In genomic region chr11:67699521-67699920, GRCh38 we compare ENCODE assay signal across 43 cellular contexts. TPM values are rescaled to one million over a fixed set of nuclear protein-coding genes. Genes with fewer than 3 reads are reported as not detected.
DNase-seq lines count a peak whose midpoint lies in the region; ATAC-seq, FAIRE-seq and TF ChIP-seq lines count a peak whose summit lies in the region.
"Had no signal": no experiment of that assay in that cellular context is flagged by ENCODE, and none has a peak within 500 bp of the region (broad histone marks: within the 10 kb centered on the region; RNA-seq: fewer than 3 reads in every experiment).

No MANE protein-coding gene starts in this region.

- POLR2A ChIA-PET in MCF 10A (lab: Yijun Ruan, JAX) (no interaction called here), RWPE1 (lab: Yijun Ruan, JAX; ENCODE audit: low non-redundant PET) (no interaction called here), SK-N-SH (lab: Yijun Ruan, JAX) (no interaction called here)
- POLR2A ChIA-PET in activated CD8-positive, alpha-beta T cell treated with anti-CD3 and anti-CD28 coated beads for 36 hours (lab: Charles Lee): no interaction called here

- H3K36me3 Mint-ChIP-seq in MCF 10A (ENCODE audit: insufficient read depth, unreplicated experiment): no peaks in the 10 kb centered on the region
- H3K36me3 Mint-ChIP-seq in activated CD8-positive, alpha-beta T cell treated with anti-CD3 and anti-CD28 coated beads for 36 hours (ENCODE audit: low read depth): no peaks in the 10 kb centered on the region
- no peaks in the 10 kb centered on the region for H3K36me3 Mint-ChIP-seq in T-helper 2 cell treated with Interferon-gamma antibody and Interleukin-4, amounts not matched to agents 5 μg/mL and 100 μg/mL, for 36 hours (ENCODE audit: low read depth)
- H3K36me3 Mint-ChIP-seq: activated naive CD4-positive, alpha-beta T cell treated with anti-CD3 and anti-CD28 coated beads, Interleukin-2, amount 10 ng/mL, durations not matched to agents 7 days and 5 days; CD4-positive, CD25-positive, alpha-beta regulatory T cell; naive thymus-derived CD4-positive, alpha-beta T cell had no signal

- H3K4me1 ChIP-seq in breast epithelium: no peaks in the 10 kb centered on the region
- no peaks in the 10 kb centered on the region for H3K4me1 ChIP-seq in small intestine (ENCODE audit: control insufficient read depth in 2 of 2, insufficient read depth in 1 of 2, low read depth in 1 of 2, low read length in 1 of 2)
- no peaks in the 10 kb centered on the region for H3K4me1 ChIP-seq in SK-N-SH (ENCODE audit: control insufficient read depth in 1 of 2, insufficient read depth in 2 of 2, low read depth in 1 of 2, low read length in 1 of 2)
- H3K4me1 ChIP-seq: colonic mucosa, heart right ventricle, right atrium auricular region, spleen, uterus had no signal

- no peaks in the 10 kb centered on the region for H4K20me1 ChIP-seq in SK-N-SH (ENCODE audit: insufficient read depth)

- H3K9ac ChIP-seq in SK-N-SH: no peak overlapping the region

- no peaks in the 10 kb centered on the region for H3K27me3 Mint-ChIP-seq in MCF 10A (ENCODE audit: insufficient read depth, unreplicated experiment)
- H3K27me3 Mint-ChIP-seq in activated CD8-positive, alpha-beta T cell treated with anti-CD3 and anti-CD28 coated beads for 36 hours: peaks cover 3% of the 10 kb centered on the region
- peaks cover 6% of the 10 kb centered on the region for H3K27me3 Mint-ChIP-seq in T-helper 2 cell treated with Interferon-gamma antibody and Interleukin-4, amounts not matched to agents 5 μg/mL and 100 μg/mL, for 36 hours (ENCODE audit: low read depth)

- no peak for TF ChIP-seq EP300 in SK-N-SH (IDR thresholded peaks at IDR 0.05; ENCODE audit: borderline replicate concordance in 1 of 2, low read depth in 1 of 2, low read length in 1 of 2)

- H3K27me3 ChIP-seq in breast epithelium: no peaks in the 10 kb centered on the region
- H3K27me3 ChIP-seq in small intestine (ENCODE audit: control insufficient read depth in 2 of 2, insufficient read depth in 2 of 2, low read length in 2 of 2): peaks cover 0 to 2% of the 10 kb centered on the region in 2 donors
- peaks cover 19% of the 10 kb centered on the region; the same call in 1 of the 2 replicates for H3K27me3 ChIP-seq in SK-N-SH (ENCODE audit: insufficient read depth)
- H3K27me3 ChIP-seq: cardiac muscle cell, colonic mucosa, neutrophil, right atrium auricular region had no signal

- peaks cover 35% of the 10 kb centered on the region for H3K4me1 Mint-ChIP-seq in MCF 10A (ENCODE audit: insufficient read depth, unreplicated experiment)
- no peaks in the 10 kb centered on the region for H3K4me1 Mint-ChIP-seq in activated CD8-positive, alpha-beta T cell treated with anti-CD3 and anti-CD28 coated beads for 36 hours (ENCODE audit: low read depth)
- H3K4me1 Mint-ChIP-seq in T-helper 2 cell treated with Interferon-gamma antibody and Interleukin-4, amounts not matched to agents 5 μg/mL and 100 μg/mL, for 36 hours (ENCODE audit: low read depth): no peaks in the 10 kb centered on the region
- H3K4me1 Mint-ChIP-seq: activated naive CD4-positive, alpha-beta T cell treated with anti-CD3 and anti-CD28 coated beads, Interleukin-2, amount 10 ng/mL, durations not matched to agents 7 days and 5 days; CD4-positive, CD25-positive, alpha-beta regulatory T cell; naive thymus-derived CD4-positive, alpha-beta T cell had no signal

- H3K27ac ChIP-seq in breast epithelium (no peak overlapping the region), RWPE1 (no peak overlapping the region), small intestine (ENCODE audit: low read depth in 1 of 2, low read length in 1 of 2) (no peak overlapping the region), SK-N-SH (ENCODE audit: low read depth in 2 of 2, low read length in 1 of 2) (no peak overlapping the region)
- H3K27ac ChIP-seq: cardiac muscle cell, colonic mucosa, heart right ventricle, HL-60, neutrophil, right atrium auricular region, spleen, stomach, uterus had no signal

- CTCF ChIA-PET in MCF 10A (lab: Yijun Ruan, JAX) (interaction anchor here (1.5 kb wide), 1 partner anchor 8 kb away, joined by 4 read pairs; no protein-coding TSS in a partner anchor), RWPE1 (lab: Yijun Ruan, JAX) (no interaction called here), SK-N-SH (lab: Yijun Ruan, JAX) (interaction anchor here (0.6 to 2.5 kb wide), 2 partner anchors 68 to 70 kb away, joined by 3 to 7 read pairs; partner anchors contain the start of gene NUDT8)
- CTCF ChIA-PET in activated CD8-positive, alpha-beta T cell treated with anti-CD3 and anti-CD28 coated beads for 36 hours (lab: Charles Lee): no interaction called here

- no peak overlapping the region for H3K4me2 ChIP-seq in SK-N-SH

- FAIRE-seq in small intestine (lab: Jason Lieb, UNC): no peak
- FAIRE-seq: GM18507, kidney had no signal

- no TSS peak for BruUV-seq in MCF 10A (replicated peaks; lab: Mats Ljungman, UMichigan)

- H3F3A ChIP-seq in SK-N-SH (replicated peaks; ENCODE audit: insufficient read depth): no peaks in the 10 kb centered on the region

- DNase-seq in MCF 10A (ENCODE audit: unreplicated experiment) (peak; percentile 66), breast epithelium (ENCODE audit: low spot score in 2 of 2) (no peak), RWPE1 (ENCODE audit: low spot score) (peak; percentile 28), dermis blood vessel endothelial cell (peak; percentile 48), small intestine (peak; percentile 25), SK-N-SH (no peak)
- no peak for DNase-seq in activated CD8-positive, alpha-beta T cell treated with anti-CD3 and anti-CD28 coated beads for 36 hours
- DNase-seq in T-helper 2 cell treated with Interferon-gamma antibody and Interleukin-4, amounts not matched to agents 5 μg/mL and 100 μg/mL, for 36 hours (ENCODE audit: low spot score): no peak
- DNase-seq: activated CD4-positive, alpha-beta T cell treated with anti-CD3 and anti-CD28 coated beads, Interleukin-2, amount 50 U/mL, for 4 hours; activated naive CD4-positive, alpha-beta T cell treated with anti-CD3 and anti-CD28 coated beads, Interleukin-2, amount 10 ng/mL, durations not matched to agents 7 days and 5 days; AML-193; amniotic stem cell; Calu3; CD4-positive, CD25-positive, alpha-beta regulatory T cell; colonic mucosa; DND-41; effector memory CD4-positive, alpha-beta T cell; erythroblast; foreskin melanocyte; H7; heart right ventricle; Kasumi-1; kidney; naive thymus-derived CD4-positive, alpha-beta T cell; NCI-H1048; NCI-H187; NCI-H2171; spleen; stimulated activated CD4-positive, alpha-beta T cell treated with anti-CD3 and anti-CD28 coated beads, Interleukin-2, amount 100 ng/mL, for 24 hours; stimulated activated CD8-positive, alpha-beta memory T cell treated with anti-CD3 and anti-CD28 coated beads, Interleukin-4, amount 100 ng/mL, for 48 hours; stomach; uterus had no signal

- no peak overlapping the region for H2AFZ ChIP-seq in SK-N-SH (ENCODE audit: low read depth)

- H3K27ac Mint-ChIP-seq in MCF 10A (ENCODE audit: low read depth, unreplicated experiment): peak overlapping the region; percentile 50
- no peak overlapping the region for H3K27ac Mint-ChIP-seq in activated CD8-positive, alpha-beta T cell treated with anti-CD3 and anti-CD28 coated beads for 36 hours
- H3K27ac Mint-ChIP-seq in T-helper 2 cell treated with Interferon-gamma antibody and Interleukin-4, amounts not matched to agents 5 μg/mL and 100 μg/mL, for 36 hours: no peak overlapping the region
- H3K27ac Mint-ChIP-seq: activated naive CD4-positive, alpha-beta T cell treated with anti-CD3 and anti-CD28 coated beads, Interleukin-2, amount 10 ng/mL, durations not matched to agents 7 days and 5 days; CD4-positive, CD25-positive, alpha-beta regulatory T cell; naive thymus-derived CD4-positive, alpha-beta T cell; T-helper 1 cell treated with Interleukin-12 subunit alpha and Interleukin-12 subunit beta and Interleukin-4 antibody, amounts not matched to agents 30 μg/mL and 1 μg/mL, for 36 hours had no signal

- no peak for TF ChIP-seq POLR2A in breast epithelium (IDR thresholded peaks at IDR 0.05)

- H3K4me3 ChIP-seq in breast epithelium (no peak overlapping the region), small intestine (ENCODE audit: low read depth in 1 of 2, low read length in 2 of 2) (no peak overlapping the region), SK-N-SH (ENCODE audit: low read depth in 2 of 2, low read length in 1 of 2) (no peak overlapping the region)
- H3K4me3 ChIP-seq: cardiac muscle cell, colonic mucosa, heart right ventricle, right atrium auricular region, spleen, stomach, uterus had no signal

- H3K79me2 ChIP-seq in SK-N-SH (ENCODE audit: insufficient read depth): no peaks in the 10 kb centered on the region

- no peaks in the 10 kb centered on the region for H3K9me3 ChIP-seq in breast epithelium
- no peaks in the 10 kb centered on the region for H3K9me3 ChIP-seq in small intestine (ENCODE audit: control insufficient read depth, low read depth)
- no peaks in the 10 kb centered on the region for H3K9me3 ChIP-seq in SK-N-SH
- H3K9me3 ChIP-seq: colonic mucosa, neutrophil, right atrium auricular region, uterus had no signal

- ATAC-seq in activated CD8-positive, alpha-beta T cell treated with anti-CD3 and anti-CD28 coated beads for 36 hours: no peak
- ATAC-seq: activated CD4-positive, CD25-positive, alpha-beta regulatory T cell treated with anti-CD3 and anti-CD28 coated beads, Interleukin-2, amount 50 U/mL, for 24 hours; heart right ventricle; naive thymus-derived CD4-positive, alpha-beta T cell; SK-N-SH treated with all-trans-retinoic acid at 6 μM for 48 hours had no signal

- 66 to 85% (median 77%) methylated on average over 10 of the region's 10 CpGs for WGBS in small intestine, 3 donors
- WGBS in SK-N-SH (ENCODE audit: low lambda C conversion rate): 49% methylated on average over 10 of the region's 10 CpGs

- peaks cover 7% of the 10 kb centered on the region for H3K9me3 Mint-ChIP-seq in MCF 10A (ENCODE audit: unreplicated experiment)
- H3K9me3 Mint-ChIP-seq in activated CD8-positive, alpha-beta T cell treated with anti-CD3 and anti-CD28 coated beads for 36 hours: no peaks in the 10 kb centered on the region
- H3K9me3 Mint-ChIP-seq in T-helper 2 cell treated with Interferon-gamma antibody and Interleukin-4, amounts not matched to agents 5 μg/mL and 100 μg/mL, for 36 hours: no peaks in the 10 kb centered on the region
- H3K9me3 Mint-ChIP-seq: activated naive CD4-positive, alpha-beta T cell treated with anti-CD3 and anti-CD28 coated beads, Interleukin-2, amount 10 ng/mL, durations not matched to agents 7 days and 5 days; T-helper 1 cell treated with Interleukin-12 subunit alpha and Interleukin-12 subunit beta and Interleukin-4 antibody, amounts not matched to agents 30 μg/mL and 1 μg/mL, for 36 hours had no signal

- no peak overlapping the region for H3K4me3 Mint-ChIP-seq in MCF 10A (ENCODE audit: unreplicated experiment)
- H3K4me3 Mint-ChIP-seq in activated CD8-positive, alpha-beta T cell treated with anti-CD3 and anti-CD28 coated beads for 36 hours: no peak overlapping the region
- H3K4me3 Mint-ChIP-seq in T-helper 2 cell treated with Interferon-gamma antibody and Interleukin-4, amounts not matched to agents 5 μg/mL and 100 μg/mL, for 36 hours: no peak overlapping the region
- H3K4me3 Mint-ChIP-seq: activated naive CD4-positive, alpha-beta T cell treated with anti-CD3 and anti-CD28 coated beads, Interleukin-2, amount 10 ng/mL, durations not matched to agents 7 days and 5 days; CD4-positive, CD25-positive, alpha-beta regulatory T cell; naive thymus-derived CD4-positive, alpha-beta T cell; T-helper 1 cell treated with Interleukin-12 subunit alpha and Interleukin-12 subunit beta and Interleukin-4 antibody, amounts not matched to agents 30 μg/mL and 1 μg/mL, for 36 hours had no signal

- H3K9me2 ChIP-seq in SK-N-SH: no peaks in the 10 kb centered on the region

- TF ChIP-seq RAD21 in SK-N-SH (IDR thresholded peaks at IDR 0.05; ENCODE audit: low read length): no peak

- H3K36me3 ChIP-seq in breast epithelium (no peaks in the 10 kb centered on the region), small intestine (ENCODE audit: control insufficient read depth in 2 of 2, insufficient read depth in 2 of 2, low read length in 2 of 2) (no peaks in the 10 kb centered on the region), SK-N-SH (replicated peaks in 1 of 2; ENCODE audit: control insufficient read depth in 1 of 2, insufficient read depth in 2 of 2, low read length in 1 of 2) (no peaks in the 10 kb centered on the region)
- H3K36me3 ChIP-seq: cardiac muscle cell, colonic mucosa, heart right ventricle, neutrophil, right atrium auricular region, spleen, stomach, uterus had no signal

- no peak for TF ChIP-seq CTCF in MCF 10A (IDR thresholded peaks at IDR 0.05; ENCODE audit: unreplicated experiment)
- TF ChIP-seq CTCF in breast epithelium (IDR thresholded peaks at IDR 0.05): no peak
- no peak for TF ChIP-seq CTCF in RWPE1 (conservative IDR thresholded peaks at IDR 0.05; ENCODE audit: low read depth)
- TF ChIP-seq CTCF in SK-N-SH (IDR thresholded peaks at IDR 0.05): no peak
- no peak for TF ChIP-seq CTCF in activated CD8-positive, alpha-beta T cell treated with anti-CD3 and anti-CD28 coated beads for 36 hours (IDR thresholded peaks at IDR 0.05)

- intact Hi-C loops in MCF 10A (cut with micrococcal nuclease) (no loop called here), breast epithelium (cut with DNase I; ENCODE audit: low total_unique reads) (loop anchor here (5.0 kb wide), 1 partner anchor 468 kb away; no protein-coding TSS in a partner anchor)
- intact Hi-C loops in activated CD8-positive, alpha-beta T cell treated with anti-CD3 and anti-CD28 coated beads for 36 hours (cut with micrococcal nuclease): no loop called here

RNA-seq across cellular contexts. Expression of gene ALDH3B2, which starts 25.1 kb away (rescaled TPM):
- total RNA-seq in MCF 10A (2022) (not detected in 2 replicates), breast epithelium (10 to 100 TPM in 2 of 3 donors, under 1 TPM in 1; 0.32 to 62.3 (median 44.1) TPM), dermis blood vessel endothelial cell (not detected in 2 replicates)
- polyA plus RNA-seq in small intestine (under 1 TPM in 1 of 3 donors, not detected in 2; 0.12 TPM), SK-N-SH (2012; rRNA removed) (not detected in 2 replicates)
- polyA plus RNA-seq in SK-N-SH (2012; cell fraction: cytosol; rRNA removed): not detected in 2 replicates
- polyA plus RNA-seq in SK-N-SH (2012; cell fraction: nucleus; rRNA removed): not detected in 2 replicates
- total RNA-seq in activated CD8-positive, alpha-beta T cell treated with anti-CD3 and anti-CD28 coated beads for 36 hours: not detected
- total RNA-seq: A673; cardiac muscle cell; CD4-positive, CD25-positive, alpha-beta regulatory T cell; H7; heart right ventricle; naive thymus-derived CD4-positive, alpha-beta T cell; NCI-H460; right atrium auricular region; spleen had no signal
- polyA plus RNA-seq: cardiac muscle cell; CD4-positive, CD25-positive, alpha-beta regulatory T cell; naive thymus-derived CD4-positive, alpha-beta T cell had no signal

RNA-seq across cellular contexts. Expression of gene ACY3, which starts 49.0 kb away (rescaled TPM):
- not detected in 2 replicates for total RNA-seq in MCF 10A (2022)
- under 1 TPM in 2 of 3 donors, not detected in 1; 0.66 to 0.73 TPM for total RNA-seq in breast epithelium
- not detected in 2 replicates for total RNA-seq in dermis blood vessel endothelial cell
- polyA plus RNA-seq in small intestine: 100 to 1,000 TPM in 2 of 3 donors, 10 to 100 TPM in 1; 36.6 to 271 (median 161) TPM
- not detected in 2 replicates for polyA plus RNA-seq in SK-N-SH (2012; rRNA removed)
- not detected in 2 replicates for polyA plus RNA-seq in SK-N-SH (2012; cell fraction: cytosol; rRNA removed)
- not detected in 2 replicates for polyA plus RNA-seq in SK-N-SH (2012; cell fraction: nucleus; rRNA removed)
- total RNA-seq in activated CD8-positive, alpha-beta T cell treated with anti-CD3 and anti-CD28 coated beads for 36 hours: under 1 TPM; 0.31 to 0.61 TPM
- total RNA-seq: A673, cardiac muscle cell, H7, heart right ventricle, NCI-H460, right atrium auricular region, uterus had no signal
- polyA plus RNA-seq: cardiac muscle cell, heart right ventricle had no signal

RNA-seq across cellular contexts. Expression of gene TBX10, which starts 60.0 kb away (rescaled TPM):
- total RNA-seq in MCF 10A (2022): not detected in 2 replicates
- not detected for total RNA-seq in breast epithelium
- total RNA-seq in dermis blood vessel endothelial cell: not detected in 2 replicates
- polyA plus RNA-seq in small intestine: 10 to 100 TPM; 14.4 to 69.4 (median 41.4) TPM
- not detected in 2 replicates for polyA plus RNA-seq in SK-N-SH (2012; rRNA removed)
- not detected in 2 replicates for polyA plus RNA-seq in SK-N-SH (2012; cell fraction: cytosol; rRNA removed)
- polyA plus RNA-seq in SK-N-SH (2012; cell fraction: nucleus; rRNA removed): not detected in 2 replicates
- total RNA-seq in activated CD8-positive, alpha-beta T cell treated with anti-CD3 and anti-CD28 coated beads for 36 hours: not detected
- total RNA-seq: A673; Calu3; cardiac muscle cell; CD4-positive, CD25-positive, alpha-beta regulatory T cell; H7; kidney; lower leg skin; naive thymus-derived CD4-positive, alpha-beta T cell; NCI-H460; right atrium auricular region; spleen; stomach; uterus had no signal
- polyA plus RNA-seq: CD4-positive, CD25-positive, alpha-beta regulatory T cell; heart right ventricle; naive thymus-derived CD4-positive, alpha-beta T cell; stomach had no signal

Comparison
In these comparisons a context has a peak if more than half of its experiments do, and no peak if none do; other contexts are left out.
1. DNase-seq: peak in MCF 10A (single experiment), RWPE1 (single experiment), dermis blood vessel endothelial cell (single experiment) and small intestine (single experiment); none in breast epithelium (0 of 2), SK-N-SH (single experiment), activated CD8-positive, alpha-beta T cell treated with anti-CD3 and anti-CD28 coated beads for 36 hours (single experiment) and T-helper 2 cell treated with Interferon-gamma antibody and Interleukin-4, amounts not matched to agents 5 μg/mL and 100 μg/mL, for 36 hours (single experiment).
2. CTCF ChIA-PET loops: an anchor here in MCF 10A (1.5 kb wide) and SK-N-SH (0.6 to 2.5 kb wide); none called in RWPE1 and activated CD8-positive, alpha-beta T cell treated with anti-CD3 and anti-CD28 coated beads for 36 hours.